Comparison of ENCODE assay signal across 14 cellular contexts in the genomic region with DNA sequence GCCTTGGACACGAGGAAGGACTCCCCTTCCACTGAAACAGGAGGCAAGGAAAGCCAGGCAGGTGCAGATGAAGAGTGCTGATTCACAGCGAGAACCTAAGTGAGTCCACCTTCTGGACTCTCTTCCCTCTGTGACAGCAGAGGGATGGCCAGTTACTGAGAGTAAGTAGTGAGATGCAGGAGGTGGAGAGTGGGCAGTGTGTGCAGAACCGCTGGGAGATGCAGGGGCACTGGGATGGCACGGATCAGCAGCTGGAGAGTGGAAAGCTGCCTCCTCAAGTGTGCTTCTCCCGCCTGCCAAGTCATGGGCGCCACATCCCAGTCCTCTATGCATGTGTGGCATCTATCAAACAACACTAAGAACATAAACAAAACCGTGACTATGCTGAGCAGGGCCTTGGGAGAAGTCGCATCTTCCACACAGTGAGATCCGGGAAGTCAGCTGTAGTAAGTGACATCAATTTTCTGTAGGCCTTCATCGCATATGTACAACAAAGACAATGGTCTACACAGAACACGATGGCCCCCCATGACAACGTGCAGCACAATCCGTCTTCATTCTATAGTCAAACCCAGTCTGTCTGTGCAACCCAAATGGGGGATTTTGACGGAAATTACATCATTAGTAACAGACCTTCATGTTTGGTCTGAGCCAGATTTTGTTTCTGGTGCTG.
DNase-seq lines count a peak whose midpoint lies in the region; ATAC-seq and TF ChIP-seq lines count a peak whose summit lies in the region.
"Had no signal": no experiment of that assay in that cellular context is flagged by ENCODE, and none has a peak within 500 bp of the region (broad histone marks: within the 10 kb centered on the region; RNA-seq: fewer than 3 reads in every experiment).

No MANE protein-coding gene starts in this region.

- peaks cover 0 to 45% (median 16%) of the 10 kb centered on the region in 4 donors for H3K36me3 ChIP-seq in upper lobe of left lung
- H3K36me3 ChIP-seq: pancreas had no signal

- no peak for TF ChIP-seq POLR2A in upper lobe of left lung (IDR thresholded peaks at IDR 0.05)

- H3K27ac ChIP-seq in upper lobe of left lung: peak overlapping the region in 3 of 4 donors; percentile 2 to 50 (median 41)
- H3K27ac ChIP-seq: pancreas, SJSA1 had no signal

- peaks cover 0 to 25% (median 13%) of the 10 kb centered on the region in 4 donors for H3K4me1 ChIP-seq in upper lobe of left lung
- H3K4me1 ChIP-seq: pancreas had no signal

- ATAC-seq in left ventricle myocardium superior (peak; percentile 30), left cardiac atrium (no peak), esophagus mucosa (peak; percentile 31), upper lobe of left lung (ENCODE audit: low FRiP score in 2 of 2) (no peak), HG03439 (IDR thresholded peaks at IDR 0.05; ENCODE audit: unreplicated experiment) (no peak), HG03378 (IDR thresholded peaks at IDR 0.05; ENCODE audit: unreplicated experiment) (no peak)

- no peak for TF ChIP-seq CTCF in upper lobe of left lung (IDR thresholded peaks at IDR 0.05)

- no peak overlapping the region for H3K4me3 ChIP-seq in upper lobe of left lung
- H3K4me3 ChIP-seq: pancreas, SJSA1 had no signal

- no peak for TF ChIP-seq EP300 in upper lobe of left lung (IDR thresholded peaks at IDR 0.05)

- H3K9me3 ChIP-seq in upper lobe of left lung: no peaks in the 10 kb centered on the region
- H3K9me3 ChIP-seq: pancreas, SJSA1 had no signal

- no peak for DNase-seq in left ventricle myocardium superior
- no peak for DNase-seq in left cardiac atrium
- peak; percentile 73 for DNase-seq in RKO (ENCODE audit: low spot score)
- no peak for DNase-seq in upper lobe of left lung
- DNase-seq in NCI-H1930 (lab: John Stamatoyannopoulos, UW): no peak
- DNase-seq: mesendoderm; NCI-H1436; NCI-H526 treated with DMSO at 0.1 percent for 48 hours; pancreas; stimulated activated naive CD4-positive, alpha-beta T cell treated with Interleukin-2 at 50 U/mL for 16 hours had no signal

- intact Hi-C loops in left ventricle myocardium superior (cut with micrococcal nuclease): no loop called here
- intact Hi-C loops in left cardiac atrium (cut with DNase I): no loop called here

- no peaks in the 10 kb centered on the region for H3K27me3 ChIP-seq in upper lobe of left lung
- H3K27me3 ChIP-seq: pancreas, SJSA1 had no signal

- WGBS in upper lobe of left lung, 2 donors: 77 to 88% methylated on average over 13 to 14 of the region's 14 CpGs

Comparison
In these comparisons a context has a peak if more than half of its experiments do, and no peak if none do; other contexts are left out.
1. ATAC-seq: peak in left ventricle myocardium superior (single experiment) and esophagus mucosa (single experiment); none in left cardiac atrium (0 of 2), upper lobe of left lung (0 of 2), HG03439 (single experiment) and HG03378 (single experiment).